In genomic region chr12:47751561-47751960, GRCh38 we compare ENCODE assay signal across 28 cellular contexts. TPM values are rescaled to one million over a fixed set of nuclear protein-coding genes. Genes with fewer than 3 reads are reported as not detected.
DNase-seq lines count a peak whose midpoint lies in the region; ATAC-seq, FAIRE-seq and TF ChIP-seq lines count a peak whose summit lies in the region.
"Had no signal": no experiment of that assay in that cellular context is flagged by ENCODE, and none has a peak within 500 bp of the region (broad histone marks: within the 10 kb centered on the region; RNA-seq: fewer than 3 reads in every experiment).

No MANE protein-coding gene starts in this region.

- no peaks in the 10 kb centered on the region for H3K9me3 ChIP-seq in SK-N-SH
- no peaks in the 10 kb centered on the region for H3K9me3 ChIP-seq in keratinocyte (ENCODE audit: control insufficient read depth, low read depth, low read length)
- H3K9me3 ChIP-seq: stomach had no signal

- H3K27ac ChIP-seq in SK-N-SH (ENCODE audit: low read depth in 2 of 2, low read length in 1 of 2) (no peak overlapping the region), VCaP (peak overlapping the region; percentile 78; the same call in 1 of the 2 replicates), keratinocyte (ENCODE audit: control insufficient read depth, insufficient read depth, low read length) (peak overlapping the region; percentile 93), temporal lobe (ENCODE audit: low read depth, low read length) (peak overlapping the region; percentile 33)

- H3K27me3 ChIP-seq in SK-N-SH (ENCODE audit: insufficient read depth) (no peaks in the 10 kb centered on the region), keratinocyte (ENCODE audit: control insufficient read depth, extremely low read depth, insufficient read depth, low read length) (no peaks in the 10 kb centered on the region)
- H3K27me3 ChIP-seq: stomach had no signal

- no peaks in the 10 kb centered on the region for H3K36me3 ChIP-seq in SK-N-SH (replicated peaks in 1 of 2; ENCODE audit: control insufficient read depth in 1 of 2, insufficient read depth in 2 of 2, low read length in 1 of 2)
- H3K36me3 ChIP-seq in keratinocyte (ENCODE audit: control insufficient read depth in 2 of 2, extremely low read depth in 1 of 2, insufficient read depth in 2 of 2, low read length in 2 of 2), result peaks cover 5 to 19% of the 10 kb centered on the region in 2 experiments

- TF ChIP-seq CTCF in SK-N-SH (IDR thresholded peaks at IDR 0.05) (no peak), VCaP (conservative IDR thresholded peaks at IDR 0.05) (no peak), keratinocyte (optimal IDR thresholded peaks at IDR 0.05 in 1 of 3, IDR thresholded peaks at IDR 0.05 in 1 of 3, conservative IDR thresholded peaks at IDR 0.05 in 1 of 3; ENCODE audit: extremely low read depth in 1 of 3, insufficient read depth in 2 of 3, low read length in 3 of 3) (no peak)

- no peak overlapping the region for H2AFZ ChIP-seq in SK-N-SH (ENCODE audit: low read depth)
- no peak overlapping the region for H2AFZ ChIP-seq in keratinocyte (ENCODE audit: control insufficient read depth, low read length)

- H3K4me2 ChIP-seq in SK-N-SH (no peak overlapping the region), keratinocyte (ENCODE audit: control insufficient read depth, extremely low read depth, insufficient read depth, low read depth, low read length) (peak overlapping the region; percentile 80)

- H3K9me1 ChIP-seq in keratinocyte (ENCODE audit: control insufficient read depth, extremely low read depth, insufficient read depth, low read length), result peaks cover 4% of the 10 kb centered on the region

- CTCF ChIA-PET in SK-N-SH (lab: Yijun Ruan, JAX), result interaction anchor here (1.0 to 18.0 kb wide), 6 partner anchors 11 to 86 kb away, joined by 5 to 435 read pairs (median 13); partner anchors contain the start of gene SLC48A1

- ATAC-seq in SK-N-SH treated with all-trans-retinoic acid at 6 μM for 48 hours, result no peak
- ATAC-seq: sciatic nerve had no signal

- FAIRE-seq in keratinocyte (lab: Jason Lieb, UNC), result peak; percentile 51

- POLR2A ChIA-PET in SK-N-SH (lab: Yijun Ruan, JAX), result interaction anchor here (1.0 kb wide), 1 partner anchor 11 kb away, joined by 3 read pairs; no protein-coding TSS in a partner anchor

- peak; percentile 19 for DNase-seq in SK-N-SH
- DNase-seq in keratinocyte (ENCODE audit: low read depth, low spot score), result no peak
- no peak for DNase-seq in NCI-H774 (lab: John Stamatoyannopoulos, UW)
- no peak for DNase-seq in NCI-H524 treated with DMSO at 0.1 percent for 48 hours (lab: John Stamatoyannopoulos, UW)
- DNase-seq in kidney glomerular epithelial cell (lab: John Stamatoyannopoulos, UW), result no peak
- DNase-seq: 8988T; activated CD4-positive, alpha-beta memory T cell treated with anti-CD3 and anti-CD28 coated beads, Interleukin-2, amount 10 ng/mL, durations not matched to agents 7 days and 5 days; activated CD4-positive, CD25-positive, alpha-beta regulatory T cell treated with anti-CD3 and anti-CD28 coated beads, Interleukin-2, amount 50 U/mL, for 72 hours; activated effector memory CD4-positive, alpha-beta T cell treated with Interleukin-2 at 50 U/mL for 16 hours; activated naive CD8-positive, alpha-beta T cell treated with anti-CD3 and anti-CD28 coated beads for 36 hours; foreskin melanocyte; GF-D8; hippocampal formation; immature natural killer cell; KG1; NCI-H1694; NCI-H69; OCI-M1; stomach had no signal

- no peaks in the 10 kb centered on the region for H3F3A ChIP-seq in SK-N-SH (replicated peaks; ENCODE audit: insufficient read depth)

- H3K4me1 ChIP-seq in SK-N-SH (ENCODE audit: control insufficient read depth in 1 of 2, insufficient read depth in 2 of 2, low read depth in 1 of 2, low read length in 1 of 2) (peaks cover 12 to 49% of the 10 kb centered on the region in 2 experiments; a peak in 3 of 4 replicates), keratinocyte (ENCODE audit: control insufficient read depth, extremely low read depth, insufficient read depth, low read length) (peaks cover 62% of the 10 kb centered on the region)

- WGBS in SK-N-SH (ENCODE audit: low lambda C conversion rate), result 96% methylated on average over 6 of the region's 9 CpGs

- H3K9ac ChIP-seq in SK-N-SH, result no peak overlapping the region
- peak overlapping the region; percentile 72 for H3K9ac ChIP-seq in keratinocyte (ENCODE audit: control insufficient read depth, extremely low read depth, insufficient read depth, low read length)

- no peaks in the 10 kb centered on the region for H3K9me2 ChIP-seq in SK-N-SH

- H4K20me1 ChIP-seq in SK-N-SH (ENCODE audit: insufficient read depth), result no peaks in the 10 kb centered on the region
- no peaks in the 10 kb centered on the region for H4K20me1 ChIP-seq in keratinocyte (ENCODE audit: control insufficient read depth, extremely low read depth, insufficient read depth, low read length)

- TF ChIP-seq RAD21 in SK-N-SH (IDR thresholded peaks at IDR 0.05; ENCODE audit: low read length), result no peak

- H3K79me2 ChIP-seq in SK-N-SH (ENCODE audit: insufficient read depth) (no peaks in the 10 kb centered on the region), keratinocyte (ENCODE audit: control insufficient read depth, insufficient read depth, low read length) (no peaks in the 10 kb centered on the region)

- no peak overlapping the region for H3K4me3 ChIP-seq in SK-N-SH (ENCODE audit: low read depth in 2 of 2, low read length in 1 of 2)
- no peak overlapping the region for H3K4me3 ChIP-seq in keratinocyte (ENCODE audit: control insufficient read depth in 2 of 3, extremely low read depth in 1 of 3, insufficient read depth in 2 of 3, low read depth in 1 of 3, low read length in 3 of 3)
- H3K4me3 ChIP-seq: stomach had no signal

- dilution Hi-C loops in keratinocyte (cut with MboI; ENCODE audit: extremely low pct_ligation_motif_present, low sequenced_read_pairs), result no loop called here

- TF ChIP-seq EP300 in SK-N-SH (IDR thresholded peaks at IDR 0.05; ENCODE audit: borderline replicate concordance in 1 of 2, low read depth in 1 of 2, low read length in 1 of 2), result no peak

TF ChIP-seq in SK-N-SH, 30 proteins besides CTCF, POLR2A, EP300 and RAD21 (continues in another document):
- no peak for TF ChIP-seq RFX5 (IDR thresholded peaks at IDR 0.05; ENCODE audit: low read length)
- TF ChIP-seq YY1 (IDR thresholded peaks at IDR 0.05; ENCODE audit: low read depth), result no peak
- TF ChIP-seq FOXM1 (IDR thresholded peaks at IDR 0.05; ENCODE audit: low read depth), result no peak

TF ChIP-seq in SK-N-SH treated with all-trans-retinoic acid at 6 μM for 48 hours, 23 proteins besides CTCF, POLR2A, EP300 and RAD21 (continues in another document):
- TF ChIP-seq OSR1 (CRISPR knock-in tag; IDR thresholded peaks at IDR 0.05) (no peak), ISL1 (CRISPR knock-in tag; IDR thresholded peaks at IDR 0.05) (no peak), ZNF8 (CRISPR knock-in tag; IDR thresholded peaks at IDR 0.05) (no peak)

RNA-seq across cellular contexts. Expression of gene RAPGEF3, which starts 7.1 kb away (rescaled TPM):
- 0.90 and 0.93 TPM in 2 replicates for polyA plus RNA-seq in SK-N-SH (2012; rRNA removed)
- polyA plus RNA-seq in SK-N-SH (2012; cell fraction: cytosol; rRNA removed), result 0.23 and 0.42 TPM in 2 replicates
- polyA plus RNA-seq in SK-N-SH (2012; cell fraction: nucleus; rRNA removed), result 3.8 and 4.7 TPM in 2 replicates
- polyA plus RNA-seq in keratinocyte, result 4.1 to 5.7 TPM (median 5.1 TPM) in 3 replicates
- 2.2 TPM for polyA plus RNA-seq in keratinocyte (2011; ENCODE audit: low read depth)
- 1.8 and 2.7 TPM in 2 replicates for polyA plus RNA-seq in keratinocyte (2011; cell fraction: cytosol; rRNA removed)
- polyA plus RNA-seq in keratinocyte (2011; cell fraction: nucleus; rRNA removed), result 13.1 and 17.2 TPM in 2 replicates
- polyA plus RNA-seq in keratinocyte (2012; ENCODE audit: low replicate concordance), result 1.9 and 6.5 TPM in 2 replicates
- 5.5 to 25.3 TPM (median 5.9 TPM) in 3 replicates for polyA minus RNA-seq in keratinocyte
- 8.1 TPM for polyA minus RNA-seq in keratinocyte (2011; cell fraction: cytosol; rRNA and poly(A)+ RNA removed)
- 5.7 and 7.1 TPM in 2 replicates for polyA minus RNA-seq in keratinocyte (2011; cell fraction: nucleus; rRNA and poly(A)+ RNA removed)
- total RNA-seq in temporal lobe, result 6.9 TPM

RNA-seq across cellular contexts. Expression of gene SLC48A1, which starts 21.5 kb away (rescaled TPM):
- 7.3 and 8.1 TPM in 2 replicates for polyA plus RNA-seq in SK-N-SH (2012; rRNA removed)
- 4.7 and 6.8 TPM in 2 replicates for polyA plus RNA-seq in SK-N-SH (2012; cell fraction: cytosol; rRNA removed)
- 13.1 and 16.1 TPM in 2 replicates for polyA plus RNA-seq in SK-N-SH (2012; cell fraction: nucleus; rRNA removed)
- 7.8 to 15.3 TPM (median 8.1 TPM) in 3 replicates for polyA plus RNA-seq in keratinocyte
- polyA plus RNA-seq in keratinocyte (2011; ENCODE audit: low read depth), result 1.5 TPM
- 10.8 and 12.2 TPM in 2 replicates for polyA plus RNA-seq in keratinocyte (2011; cell fraction: cytosol; rRNA removed)
- 14.4 and 18.3 TPM in 2 replicates for polyA plus RNA-seq in keratinocyte (2011; cell fraction: nucleus; rRNA removed)
- 11.7 and 13.6 TPM in 2 replicates for polyA plus RNA-seq in keratinocyte (2012; ENCODE audit: low replicate concordance)
- polyA minus RNA-seq in keratinocyte, result 12.8 to 29.3 TPM (median 16.5 TPM) in 3 replicates
- polyA minus RNA-seq in keratinocyte (2011; cell fraction: cytosol; rRNA and poly(A)+ RNA removed), result 16.5 TPM
- polyA minus RNA-seq in keratinocyte (2011; cell fraction: nucleus; rRNA and poly(A)+ RNA removed), result 5.4 and 5.8 TPM in 2 replicates
- 7.4 TPM for total RNA-seq in temporal lobe

RNA-seq across cellular contexts. Expression of gene ENDOU, which starts 26.3 kb away (rescaled TPM):
- not detected in 2 replicates for polyA plus RNA-seq in SK-N-SH (2012; rRNA removed)
- polyA plus RNA-seq in SK-N-SH (2012; cell fraction: cytosol; rRNA removed), result not detected in 2 replicates
- polyA plus RNA-seq in SK-N-SH (2012; cell fraction: nucleus; rRNA removed), result not detected in 2 replicates
- 0.28 to 0.35 TPM (median 0.33 TPM) in 3 replicates for polyA plus RNA-seq in keratinocyte
- not detected for polyA plus RNA-seq in keratinocyte (2011; ENCODE audit: low read depth)
- 0.04 TPM in 2 replicates for polyA plus RNA-seq in keratinocyte (2011; cell fraction: cytosol; rRNA removed)
- polyA plus RNA-seq in keratinocyte (2011; cell fraction: nucleus; rRNA removed), result 0.83 and 0.99 TPM in 2 replicates
- polyA plus RNA-seq in keratinocyte (2012; ENCODE audit: low replicate concordance), result 0.13 and 0.24 TPM in 2 replicates
- 0.23 to 0.61 TPM in 2 of 3 replicates, not detected in the other for polyA minus RNA-seq in keratinocyte
- polyA minus RNA-seq in keratinocyte (2011; cell fraction: cytosol; rRNA and poly(A)+ RNA removed), result not detected
- polyA minus RNA-seq in keratinocyte (2011; cell fraction: nucleus; rRNA and poly(A)+ RNA removed), result 0.47 and 1.1 TPM in 2 replicates
- not detected for total RNA-seq in temporal lobe
- total RNA-seq: activated CD4-positive, alpha-beta memory T cell treated with anti-CD3 and anti-CD28 coated beads, Interleukin-2, amount 10 ng/mL, durations not matched to agents 7 days and 5 days; cerebellum; epithelial cell of proximal tubule; H4; HT-29; neural crest cell had no signal
- polyA plus RNA-seq: immature natural killer cell had no signal

RNA-seq across cellular contexts. Expression of gene RPAP3, which starts 45.7 kb away (rescaled TPM):
- polyA plus RNA-seq in SK-N-SH (2012; rRNA removed), result 6.7 and 9.3 TPM in 2 replicates
- polyA plus RNA-seq in SK-N-SH (2012; cell fraction: cytosol; rRNA removed), result 11.0 and 15.7 TPM in 2 replicates
- 2.4 and 7.6 TPM in 2 replicates for polyA plus RNA-seq in SK-N-SH (2012; cell fraction: nucleus; rRNA removed)
- 10.2 to 22.9 TPM (median 11.8 TPM) in 3 replicates for polyA plus RNA-seq in keratinocyte
- 54.5 TPM for polyA plus RNA-seq in keratinocyte (2011; ENCODE audit: low read depth)
- polyA plus RNA-seq in keratinocyte (2011; cell fraction: cytosol; rRNA removed), result 9.6 and 19.9 TPM in 2 replicates
- 12.4 and 17.7 TPM in 2 replicates for polyA plus RNA-seq in keratinocyte (2011; cell fraction: nucleus; rRNA removed)
- polyA plus RNA-seq in keratinocyte (2012; ENCODE audit: low replicate concordance), result 10.8 and 16.3 TPM in 2 replicates
- 0.39 to 10.7 TPM (median 3.2 TPM) in 3 replicates for polyA minus RNA-seq in keratinocyte
- 3.8 TPM for polyA minus RNA-seq in keratinocyte (2011; cell fraction: cytosol; rRNA and poly(A)+ RNA removed)
- 5.4 and 12.2 TPM in 2 replicates for polyA minus RNA-seq in keratinocyte (2011; cell fraction: nucleus; rRNA and poly(A)+ RNA removed)
- 19.7 TPM for total RNA-seq in temporal lobe

Comparison
In these comparisons a context has a peak if more than half of its experiments do, and no peak if none do; other contexts are left out.
1. H3K27ac ChIP-seq: peak in VCaP (single experiment), keratinocyte (single experiment) and temporal lobe (single experiment); none in SK-N-SH (0 of 2).